ENCODE assay signal across 9 cellular contexts in genomic region chr5:157026789-157027424, GRCh38. TPM values are rescaled to one million over a fixed set of nuclear protein-coding genes. Genes with fewer than 3 reads are reported as not detected.
DNase-seq lines count a peak whose midpoint lies in the region; ATAC-seq, FAIRE-seq and TF ChIP-seq lines count a peak whose summit lies in the region.
"Had no signal": no experiment of that assay in that cellular context is flagged by ENCODE, and none has a peak within 500 bp of the region (broad histone marks: within the 10 kb centered on the region; RNA-seq: fewer than 3 reads in every experiment).

No MANE protein-coding gene starts in this region.

- H3K4me1 ChIP-seq in OCI-LY7 (ENCODE audit: insufficient read depth, low read length, poor library complexity, severe bottlenecking), result peaks cover 59% of the 10 kb centered on the region

- no peak for ATAC-seq in GM19455 (IDR thresholded peaks at IDR 0.05; ENCODE audit: unreplicated experiment)
- ATAC-seq in GM21381 (IDR thresholded peaks at IDR 0.05; ENCODE audit: unreplicated experiment), result no peak

- DNase-seq in AG20443 (ENCODE audit: low spot score) (peak; percentile 30), GM12892 (ENCODE audit: insufficient read length) (no peak), OCI-LY7 (ENCODE audit: low spot score) (peak; percentile 64), iPS DF 19.7 (ENCODE audit: low read depth, low spot score) (peak; percentile 75), middle frontal gyrus (ENCODE audit: extremely low spot score, low spot score) (no peak)
- DNase-seq in central memory CD4-positive, alpha-beta T cell, result no peak

- CTCF ChIA-PET in OCI-LY7 (lab: Charles Lee; ENCODE audit: unreplicated experiment), result no interaction called here

- no peak overlapping the region for H3K4me3 ChIP-seq in OCI-LY7 (ENCODE audit: low read depth, low read length, poor library complexity, severe bottlenecking)
- H3K4me3 ChIP-seq: skin epidermis had no signal

- H3K27ac ChIP-seq in OCI-LY7 (ENCODE audit: low read depth, low read length, poor library complexity, severe bottlenecking), result no peak overlapping the region
- H3K27ac ChIP-seq: skin epidermis had no signal

- no TSS peak for BruUV-seq in OCI-LY7 (replicated peaks; lab: Mats Ljungman, UMichigan)

- no peaks in the 10 kb centered on the region for H3K36me3 ChIP-seq in OCI-LY7 (ENCODE audit: insufficient read depth, low read length)

- intact Hi-C loops in OCI-LY7 (cut with micrococcal nuclease; ENCODE audit: unreplicated experiment), result loop anchor here (1.0 to 10.0 kb wide), 6 partner anchors 92 to 352 kb away; no protein-coding TSS in a partner anchor

- no peaks in the 10 kb centered on the region for H3K9me2 ChIP-seq in OCI-LY7 (ENCODE audit: insufficient read depth, low read length)

- H4K20me1 ChIP-seq in OCI-LY7 (ENCODE audit: insufficient read depth, low read length), result no peaks in the 10 kb centered on the region

- no peaks in the 10 kb centered on the region for H3K9me3 ChIP-seq in OCI-LY7 (ENCODE audit: low read length)

- peak; percentile 97 for TF ChIP-seq CTCF in OCI-LY7 (conservative IDR thresholded peaks at IDR 0.05; ENCODE audit: low read length)

- TF ChIP-seq POLR2A in GM12892 (IDR thresholded peaks at IDR 0.05; ENCODE audit: low read depth, low read length), result no peak

- peak; percentile 53 for FAIRE-seq in GM12892 (lab: Jason Lieb, UNC)

- no peaks in the 10 kb centered on the region for H3K79me2 ChIP-seq in OCI-LY7 (ENCODE audit: insufficient read depth, low read depth, low read length)

- no peak overlapping the region for H3K4me2 ChIP-seq in OCI-LY7 (ENCODE audit: low read length)

- peak overlapping the region; percentile 32; the same call in 1 of the 2 replicates for H2AFZ ChIP-seq in OCI-LY7 (ENCODE audit: low read length)

- POLR2A ChIA-PET in OCI-LY7 (lab: Charles Lee), result interaction anchor here (0.6 to 2.0 kb wide), 6 partner anchors 53 to 252 kb away, joined by 3 to 8 read pairs (median 3); no protein-coding TSS in a partner anchor

RNA-seq across cellular contexts. Expression of gene HAVCR1, which starts 32.0 kb away (rescaled TPM):
- polyA plus RNA-seq in GM12892 (2012; ENCODE audit: missing spikeins), result not detected
- total RNA-seq in OCI-LY7 (2014; rRNA removed; shearing (Covaris generic)), result 0.13 TPM in 1 of 2 replicates, not detected in the other
- total RNA-seq in OCI-LY7 (2022), result not detected in 2 replicates

Comparison
In these comparisons a context has a peak if more than half of its experiments do, and no peak if none do; other contexts are left out.
1. DNase-seq: peak in AG20443 (single experiment), OCI-LY7 (single experiment) and iPS DF 19.7 (single experiment); none in GM12892 (single experiment), middle frontal gyrus (single experiment) and central memory CD4-positive, alpha-beta T cell (single experiment).